23 cellular contexts compared by ENCODE assay signal in the genomic region with DNA sequence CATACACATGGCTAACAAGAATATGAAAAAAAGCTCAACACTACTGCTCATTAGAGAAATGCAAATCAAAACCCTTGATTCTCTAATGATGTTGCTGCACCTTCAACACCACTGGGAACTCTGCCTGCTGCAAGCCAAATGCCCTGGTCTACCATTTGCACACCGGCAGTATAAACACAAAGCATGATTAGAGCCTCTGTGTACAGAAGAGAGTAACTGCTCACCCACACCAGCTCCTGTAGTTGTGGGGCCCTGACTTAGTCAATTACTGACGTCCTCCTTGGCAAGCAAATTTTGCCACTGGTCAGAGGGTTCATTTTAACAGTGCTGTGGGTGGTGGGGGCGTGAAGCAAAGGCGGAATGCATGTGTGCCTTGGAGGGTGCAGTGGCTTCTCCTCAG.
"Had no signal": no experiment of that assay in that cellular context is flagged by ENCODE, and none has a peak within 500 bp of the region (broad histone marks: within the 10 kb centered on the region; RNA-seq: fewer than 3 reads in every experiment).

No MANE protein-coding gene starts in this region.

- H3K9me3 ChIP-seq: SK-N-SH had no signal

- H3K27ac ChIP-seq: KMS-11 had no signal

- H3K4me2 ChIP-seq: KMS-11, SK-N-SH had no signal

- FAIRE-seq: HepG2, RCC 7860 had no signal

- H3K27ac Mint-ChIP-seq: IgD-negative memory B cell had no signal

- H3K4me3 ChIP-seq: K562 had no signal

- DNase-seq: Kasumi-1, MM.1S, NCI-H1092 treated with DMSO at 0.1 percent for 48 hours, NCI-H1436, NCI-H187, NCI-H2029, NCI-H2081 treated with DMSO at 0.1 percent for 48 hours, NCI-H2171, NCI-H226, NCI-H446, NCI-H510A, NCI-H524 treated with DMSO at 0.1 percent for 48 hours, NCI-H69, NCI-H774, RPMI8226, SHP77, SK-N-SH, SW 1271 had no signal

- H3K9ac ChIP-seq: KMS-11, SK-N-SH had no signal

- H3K9me3 Mint-ChIP-seq: IgD-negative memory B cell had no signal

- H3K27me3 Mint-ChIP-seq: IgD-negative memory B cell had no signal

- ATAC-seq: HepG2 had no signal

- H3K4me3 Mint-ChIP-seq: IgD-negative memory B cell had no signal
